ENCODE assay signal across 25 cellular contexts in the genomic region with DNA sequence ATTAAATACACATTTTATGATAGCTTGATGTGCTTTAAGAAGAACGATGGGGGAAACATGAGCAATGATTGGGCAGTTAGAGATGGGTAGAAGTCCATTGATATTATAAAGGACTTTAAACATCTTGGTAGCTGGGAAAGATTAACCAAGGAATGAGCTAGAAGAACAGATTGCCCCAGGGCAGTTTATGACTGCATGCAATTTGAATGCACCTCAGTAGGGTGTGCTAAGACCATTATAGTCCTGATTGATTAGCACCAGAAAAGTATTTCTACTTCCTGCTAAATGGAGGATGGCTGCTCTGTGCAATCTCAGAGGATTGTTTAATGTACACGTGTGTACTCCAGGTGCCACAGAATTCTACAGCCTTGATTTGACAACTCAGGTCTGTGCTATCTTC.
DNase-seq lines count a peak whose midpoint lies in the region; ATAC-seq and FAIRE-seq lines count a peak whose summit lies in the region.
"Had no signal": no experiment of that assay in that cellular context is flagged by ENCODE, and none has a peak within 500 bp of the region (broad histone marks: within the 10 kb centered on the region; RNA-seq: fewer than 3 reads in every experiment).

No MANE protein-coding gene starts in this region.

- H3K27ac Mint-ChIP-seq in stimulated activated naive B cell treated with anti-CD40 and anti-IgM and Interleukin-4, amounts not matched to agents 10 μg/mL and 1 μg/mL and 100 μg/mL, for 72 hours: no peak overlapping the region
- H3K27ac Mint-ChIP-seq: CD8-positive, alpha-beta memory T cell had no signal

- H3K9me3 Mint-ChIP-seq in stimulated activated naive B cell treated with anti-CD40 and anti-IgM and Interleukin-4, amounts not matched to agents 10 μg/mL and 1 μg/mL and 100 μg/mL, for 72 hours: peaks cover 5 to 15% of the 10 kb centered on the region in 2 donors

- H3K27me3 Mint-ChIP-seq in stimulated activated naive B cell treated with anti-CD40 and anti-IgM and Interleukin-4, amounts not matched to agents 10 μg/mL and 1 μg/mL and 100 μg/mL, for 72 hours: no peaks in the 10 kb centered on the region
- H3K27me3 Mint-ChIP-seq: CD8-positive, alpha-beta memory T cell had no signal

- ATAC-seq in stimulated activated naive B cell treated with anti-CD40 and anti-IgM and Interleukin-4, amounts not matched to agents 10 μg/mL and 1 μg/mL and 100 μg/mL, for 72 hours (replicated peaks): no peak
- ATAC-seq in GM19455 (IDR thresholded peaks at IDR 0.05; ENCODE audit: unreplicated experiment): no peak
- no peak for ATAC-seq in HG02970 (IDR thresholded peaks at IDR 0.05; ENCODE audit: low FRiP score, unreplicated experiment)

- H3K4me1 Mint-ChIP-seq in stimulated activated naive B cell treated with anti-CD40 and anti-IgM and Interleukin-4, amounts not matched to agents 10 μg/mL and 1 μg/mL and 100 μg/mL, for 72 hours: no peaks in the 10 kb centered on the region
- H3K4me1 Mint-ChIP-seq: CD8-positive, alpha-beta memory T cell had no signal

- H3K36me3 Mint-ChIP-seq in stimulated activated naive B cell treated with anti-CD40 and anti-IgM and Interleukin-4, amounts not matched to agents 10 μg/mL and 1 μg/mL and 100 μg/mL, for 72 hours: no peaks in the 10 kb centered on the region
- H3K36me3 Mint-ChIP-seq: CD8-positive, alpha-beta memory T cell had no signal

- FAIRE-seq in urothelium cell line (lab: Jason Lieb, UNC): peak; percentile 5
- FAIRE-seq: A204.1, GM12891, HTR-8/SVneo had no signal

- H3K4me3 Mint-ChIP-seq in stimulated activated naive B cell treated with anti-CD40 and anti-IgM and Interleukin-4, amounts not matched to agents 10 μg/mL and 1 μg/mL and 100 μg/mL, for 72 hours: no peak overlapping the region
- H3K4me3 Mint-ChIP-seq: CD8-positive, alpha-beta memory T cell had no signal

- DNase-seq in NCI-H748 (lab: John Stamatoyannopoulos, UW; ENCODE audit: unreplicated experiment) (peak; percentile 4), NCI-H748 treated with DMSO at 0.1 percent for 48 hours (lab: John Stamatoyannopoulos, UW) (no peak), NCI-H146 treated with DMSO at 0.1 percent for 48 hours (lab: John Stamatoyannopoulos, UW; ENCODE audit: unreplicated experiment) (peak; percentile 64), kidney tubule cell (ENCODE audit: low spot score) (peak; percentile 11), urothelium cell line (ENCODE audit: low spot score) (no peak)
- DNase-seq in stimulated activated naive B cell treated with anti-CD40 and anti-IgM and Interleukin-4, amounts not matched to agents 10 μg/mL and 1 μg/mL and 100 μg/mL, for 72 hours: no peak
- DNase-seq: Calu3; CD8-positive, alpha-beta memory T cell; DMS79; GM23248; HCEC 1CT; MV-4-11; NCI-H1105 treated with DMSO at 0.1 percent for 48 hours; NCI-H187; NCI-H2107; NCI-H2227 treated with DMSO at 0.1 percent for 48 hours; NCI-H510A; NCI-H774; SHP77; SW 1271 had no signal

Comparison
In these comparisons a context has a peak if more than half of its experiments do, and no peak if none do; other contexts are left out.
1. DNase-seq: peak in NCI-H748 (single experiment), NCI-H146 treated with DMSO at 0.1 percent for 48 hours (single experiment) and kidney tubule cell (single experiment); none in NCI-H748 treated with DMSO at 0.1 percent for 48 hours (single experiment), urothelium cell line (single experiment) and stimulated activated naive B cell treated with anti-CD40 and anti-IgM and Interleukin-4, amounts not matched to agents 10 μg/mL and 1 μg/mL and 100 μg/mL, for 72 hours (single experiment).